8 cellular contexts compared by ENCODE assay signal in genomic region chr7:149811831-149812490, GRCh38. TPM values are rescaled to one million over a fixed set of nuclear protein-coding genes. Genes with fewer than 3 reads are reported as not detected.
"Had no signal": no experiment of that assay in that cellular context is flagged by ENCODE, and none has a peak within 500 bp of the region (broad histone marks: within the 10 kb centered on the region; RNA-seq: fewer than 3 reads in every experiment).

No MANE protein-coding gene starts in this region.

- H3K27ac Mint-ChIP-seq: H9 had no signal

- H3K9ac ChIP-seq: GM23248 had no signal

- H2AFZ ChIP-seq: GM23248 had no signal

- DNase-seq: GOT3, H9, HCEC 1CT, KBM-7 had no signal

- H3K27ac ChIP-seq: GM23248 had no signal

- H3K4me3 ChIP-seq: GM23248 had no signal

- H3K9me3 Mint-ChIP-seq: H9 had no signal

- FAIRE-seq: H54, HTR-8/SVneo had no signal

RNA-seq across cellular contexts. Expression of gene ZNF467, which starts 38.6 kb away (rescaled TPM):
- total RNA-seq: GM23248, IMR-90 had no signal
- polyA plus RNA-seq: GM23248 had no signal
